8 cellular contexts compared by ENCODE assay signal in the genomic region with DNA sequence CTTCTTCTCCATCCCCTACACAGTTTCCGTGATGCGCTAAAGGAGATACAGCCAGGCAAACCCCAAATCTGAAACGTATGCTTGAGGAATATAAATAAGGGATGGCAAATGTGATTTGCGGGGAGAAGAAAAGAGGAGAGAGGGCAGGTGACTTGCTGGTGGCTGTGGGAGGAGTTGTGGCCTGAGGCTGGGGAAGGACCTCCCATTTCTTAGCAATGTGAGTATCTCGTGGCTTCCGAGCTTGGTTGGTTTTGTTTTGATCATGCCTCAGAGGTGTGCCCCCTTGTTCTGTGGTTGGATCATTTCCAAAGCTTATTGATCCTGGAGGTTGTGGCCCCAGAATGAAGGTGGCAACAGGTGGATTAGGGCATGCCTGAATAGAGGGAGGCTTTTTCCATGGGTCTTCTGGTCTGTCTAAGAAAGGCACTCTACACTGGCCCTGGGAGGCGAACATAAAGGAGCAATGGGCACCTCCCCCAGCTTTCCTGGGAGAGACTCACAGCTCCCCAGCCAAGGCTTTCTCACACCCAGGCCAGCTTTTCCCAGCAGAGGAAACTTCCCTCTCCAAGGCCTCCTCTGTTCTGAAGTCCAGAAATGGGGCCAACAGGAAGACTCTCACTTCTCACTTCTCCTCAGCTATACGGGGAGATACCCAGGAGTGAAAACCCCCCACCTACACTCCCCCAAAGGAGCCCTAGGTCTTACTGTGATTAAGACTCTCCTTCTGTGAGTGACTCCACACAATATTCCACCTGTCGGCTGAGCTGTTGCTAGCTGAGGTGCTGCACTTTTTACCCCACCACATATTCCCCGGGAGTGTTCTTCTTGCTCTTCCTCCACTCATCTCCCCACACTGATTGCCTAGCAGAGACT.
DNase-seq lines count a peak whose midpoint lies in the region; ATAC-seq lines count a peak whose summit lies in the region.

No MANE protein-coding gene starts in this region.

- peak overlapping the region; percentile 19 for H3K27ac Mint-ChIP-seq in activated naive CD4-positive, alpha-beta T cell treated with anti-CD3 and anti-CD28 coated beads, Interleukin-2, amount 50 U/mL, for 24 hours
- H3K27ac Mint-ChIP-seq in stimulated activated naive CD8-positive, alpha-beta T cell treated with anti-CD3 and anti-CD28 coated beads, Interleukin-15, amount 100 ng/mL, for 72 hours, result peak overlapping the region; percentile 6 to 64

- peak; percentile 53 for ATAC-seq in HG03066 (IDR thresholded peaks at IDR 0.05; ENCODE audit: low read depth, unreplicated experiment)
- ATAC-seq in stimulated activated naive CD8-positive, alpha-beta T cell treated with anti-CD3 and anti-CD28 coated beads, Interleukin-15, amount 100 ng/mL, for 72 hours, result peak; percentile 90

- DNase-seq in stimulated activated CD4-positive, alpha-beta T cell treated with anti-CD3 and anti-CD28 coated beads, Interleukin-12 subunit alpha, Interleukin-12 subunit beta, amount 100 ng/mL, for 48 hours (ENCODE audit: low read depth in 2 of 3, low spot score in 1 of 3), result peak in 2 of 3 donors; percentile 17 to 28
- no peak for DNase-seq in stimulated activated CD4-positive, alpha-beta T cell treated with anti-CD3 and anti-CD28 coated beads, Interleukin-12 subunit alpha, Interleukin-12 subunit beta, amount 100 ng/mL, for 4 hours
- DNase-seq in stimulated activated naive CD8-positive, alpha-beta T cell treated with anti-CD3 and anti-CD28 coated beads, Interleukin-15, amount 100 ng/mL, for 72 hours, result peak; percentile 39 to 57
- DNase-seq in middle frontal gyrus (ENCODE audit: extremely low spot score, low spot score) (no peak), GM19238 (ENCODE audit: insufficient read length, low spot score) (no peak), islet precursor cell (no peak)

- no peaks in the 10 kb centered on the region for H3K9me3 Mint-ChIP-seq in activated naive CD4-positive, alpha-beta T cell treated with anti-CD3 and anti-CD28 coated beads, Interleukin-2, amount 50 U/mL, for 24 hours
- H3K9me3 Mint-ChIP-seq in stimulated activated naive CD8-positive, alpha-beta T cell treated with anti-CD3 and anti-CD28 coated beads, Interleukin-15, amount 100 ng/mL, for 72 hours, result peaks cover 5 to 7% of the 10 kb centered on the region in 2 donors

- H3K4me1 Mint-ChIP-seq in activated naive CD4-positive, alpha-beta T cell treated with anti-CD3 and anti-CD28 coated beads, Interleukin-2, amount 50 U/mL, for 24 hours, result peaks cover 12% of the 10 kb centered on the region
- peaks cover 21% of the 10 kb centered on the region for H3K4me1 Mint-ChIP-seq in stimulated activated naive CD8-positive, alpha-beta T cell treated with anti-CD3 and anti-CD28 coated beads, Interleukin-15, amount 100 ng/mL, for 72 hours

- H3K4me3 Mint-ChIP-seq in activated naive CD4-positive, alpha-beta T cell treated with anti-CD3 and anti-CD28 coated beads, Interleukin-2, amount 50 U/mL, for 24 hours, result no peak overlapping the region
- H3K4me3 Mint-ChIP-seq in stimulated activated naive CD8-positive, alpha-beta T cell treated with anti-CD3 and anti-CD28 coated beads, Interleukin-15, amount 100 ng/mL, for 72 hours, result peak overlapping the region; percentile 64 to 71

- H3K36me3 Mint-ChIP-seq in activated naive CD4-positive, alpha-beta T cell treated with anti-CD3 and anti-CD28 coated beads, Interleukin-2, amount 50 U/mL, for 24 hours, result no peaks in the 10 kb centered on the region

- peaks cover 8% of the 10 kb centered on the region for H3K27me3 Mint-ChIP-seq in activated naive CD4-positive, alpha-beta T cell treated with anti-CD3 and anti-CD28 coated beads, Interleukin-2, amount 50 U/mL, for 24 hours
- peaks cover 22% of the 10 kb centered on the region for H3K27me3 Mint-ChIP-seq in stimulated activated naive CD8-positive, alpha-beta T cell treated with anti-CD3 and anti-CD28 coated beads, Interleukin-15, amount 100 ng/mL, for 72 hours

Comparison
In these comparisons a context has a peak if more than half of its experiments do, and no peak if none do; other contexts are left out.
1. DNase-seq: peak in stimulated activated CD4-positive, alpha-beta T cell treated with anti-CD3 and anti-CD28 coated beads, Interleukin-12 subunit alpha, Interleukin-12 subunit beta, amount 100 ng/mL, for 48 hours (2 of 3) and stimulated activated naive CD8-positive, alpha-beta T cell treated with anti-CD3 and anti-CD28 coated beads, Interleukin-15, amount 100 ng/mL, for 72 hours (2 of 2); none in stimulated activated CD4-positive, alpha-beta T cell treated with anti-CD3 and anti-CD28 coated beads, Interleukin-12 subunit alpha, Interleukin-12 subunit beta, amount 100 ng/mL, for 4 hours (single experiment), middle frontal gyrus (single experiment), GM19238 (single experiment) and islet precursor cell (single experiment).